In the genomic region with DNA sequence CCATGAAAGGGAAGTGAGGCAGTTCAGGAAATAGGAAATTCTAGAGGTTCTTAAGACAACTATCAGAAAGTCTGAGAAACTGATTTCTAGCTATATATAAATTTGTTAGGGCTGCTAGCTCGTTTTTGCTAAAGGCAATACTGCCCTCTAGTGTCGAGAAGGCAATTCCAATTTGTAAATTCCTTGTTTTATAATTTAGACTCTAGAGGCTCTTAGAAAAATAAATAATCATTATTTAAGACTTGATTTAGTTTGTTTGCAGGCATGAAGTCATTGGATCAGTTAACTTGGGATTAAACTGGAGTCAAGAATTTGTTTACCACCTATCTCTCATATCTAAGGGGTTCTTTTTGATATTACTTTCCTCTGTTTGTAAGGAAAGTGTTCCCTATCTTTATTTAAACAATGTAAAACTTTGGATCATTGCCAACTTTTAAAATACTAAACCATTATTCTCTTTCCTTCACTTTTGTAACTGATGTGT, we compare ENCODE assay signal across 8 cellular contexts.
DNase-seq lines count a peak whose midpoint lies in the region; ATAC-seq and TF ChIP-seq lines count a peak whose summit lies in the region.

No MANE protein-coding gene starts in this region.

- ATAC-seq in activated B cell treated with CpG ODN at 0.5 μM for 24 hours (ENCODE audit: low read depth) (no peak), HG03378 (IDR thresholded peaks at IDR 0.05; ENCODE audit: unreplicated experiment) (no peak)

- H3K27ac ChIP-seq in parathyroid adenoma: no peak overlapping the region

- H3K4me1 Mint-ChIP-seq in activated B cell treated with CpG ODN at 0.5 μM for 24 hours: no peaks in the 10 kb centered on the region

- H3K9me3 ChIP-seq in parathyroid adenoma (ENCODE audit: control insufficient read depth, low read length): no peaks in the 10 kb centered on the region

- H3K4me1 ChIP-seq in parathyroid adenoma: peaks cover 4% of the 10 kb centered on the region

- POLR2A ChIA-PET in activated B cell treated with CpG ODN at 0.5 μM for 24 hours (lab: Charles Lee): no interaction called here

- intact Hi-C loops in activated B cell treated with CpG ODN at 0.5 μM for 24 hours (cut with micrococcal nuclease): loop anchor here (1.0 to 5.0 kb wide), 5 partner anchors 622 to 1177 kb away; no protein-coding TSS in a partner anchor

- H3K9me3 Mint-ChIP-seq in activated B cell treated with CpG ODN at 0.5 μM for 24 hours: no peaks in the 10 kb centered on the region

- no peaks in the 10 kb centered on the region for H3K27me3 Mint-ChIP-seq in activated B cell treated with CpG ODN at 0.5 μM for 24 hours

- CTCF ChIA-PET in activated B cell treated with CpG ODN at 0.5 μM for 24 hours (lab: Charles Lee): interaction anchor here (0.7 to 5.0 kb wide), 10 partner anchors 10 to 1388 kb away, joined by 3 to 120 read pairs (median 6); no protein-coding TSS in a partner anchor

- no peaks in the 10 kb centered on the region for H3K27me3 ChIP-seq in parathyroid adenoma (ENCODE audit: control insufficient read depth, insufficient read depth, low read length)

- H3K36me3 Mint-ChIP-seq in activated B cell treated with CpG ODN at 0.5 μM for 24 hours (ENCODE audit: low read depth): no peaks in the 10 kb centered on the region

- H3K4me3 ChIP-seq in fibroblast of pulmonary artery (replicated peaks; ENCODE audit: low read depth, low read length): no peak overlapping the region
- no peak overlapping the region for H3K4me3 ChIP-seq in parathyroid adenoma (ENCODE audit: low read depth, low read length)

- H3K27ac Mint-ChIP-seq in activated B cell treated with CpG ODN at 0.5 μM for 24 hours: no peak overlapping the region

- no peak overlapping the region for H3K9ac ChIP-seq in parathyroid adenoma

- no peak overlapping the region for H2AFZ ChIP-seq in parathyroid adenoma

- no peaks in the 10 kb centered on the region for H3K36me3 ChIP-seq in parathyroid adenoma (ENCODE audit: control insufficient read depth, insufficient read depth, low read length)

- H3K79me2 ChIP-seq in parathyroid adenoma: no peaks in the 10 kb centered on the region

- DNase-seq in D341Med (ENCODE audit: low spot score) (peak; percentile 15), H4 (ENCODE audit: low spot score) (peak; percentile 56), NCI-H2227 (lab: John Stamatoyannopoulos, UW; ENCODE audit: unreplicated experiment) (peak; percentile 77), activated B cell treated with CpG ODN at 0.5 μM for 24 hours (no peak), fibroblast of pulmonary artery (ENCODE audit: low read depth) (peak; percentile 89), GOT3 (lab: John Stamatoyannopoulos, UW) (no peak)

- no peak overlapping the region for H3K4me2 ChIP-seq in parathyroid adenoma (ENCODE audit: low read length)

- H3K4me3 Mint-ChIP-seq in activated B cell treated with CpG ODN at 0.5 μM for 24 hours: no peak overlapping the region

- peak; percentile 51 for TF ChIP-seq CTCF in activated B cell treated with CpG ODN at 0.5 μM for 24 hours (IDR thresholded peaks at IDR 0.05)
- peak; percentile 66 for TF ChIP-seq CTCF in fibroblast of pulmonary artery (IDR thresholded peaks at IDR 0.05; ENCODE audit: low read length, missing control alignments)
- TF ChIP-seq CTCF in parathyroid adenoma (IDR thresholded peaks at IDR 0.05): peak; percentile 86

Comparison
In these comparisons a context has a peak if more than half of its experiments do, and no peak if none do; other contexts are left out.
1. DNase-seq: peak in D341Med (single experiment), H4 (single experiment), NCI-H2227 (single experiment) and fibroblast of pulmonary artery (single experiment); none in activated B cell treated with CpG ODN at 0.5 μM for 24 hours (single experiment) and GOT3 (single experiment).
2. Peak in every context shown above with its lines, with median percentiles within 50 percentile points of each other: CTCF ChIP-seq.